In the genomic region with DNA sequence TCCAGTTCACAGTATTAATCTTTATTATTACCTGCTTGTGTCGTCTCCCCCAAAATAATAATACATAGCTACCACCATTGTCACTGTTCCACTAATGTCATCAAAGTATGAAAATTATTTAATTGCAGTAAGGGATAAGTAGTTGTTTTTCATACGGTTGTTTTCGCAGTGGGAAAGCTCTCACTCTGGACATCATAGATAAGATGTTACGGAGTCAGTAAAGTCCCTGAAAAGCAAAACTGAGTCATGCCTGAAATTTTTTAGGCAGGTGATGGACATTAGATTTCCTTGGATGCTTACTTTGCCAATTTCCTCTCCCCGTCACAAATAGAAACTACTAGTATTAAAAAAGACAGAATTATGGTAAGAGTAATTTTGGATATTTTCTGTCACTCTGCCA, we compare ENCODE assay signal across 2 cellular contexts.
TF ChIP-seq lines count a peak whose summit lies in the region.

No MANE protein-coding gene starts in this region.

TF ChIP-seq in GM23338, 12 proteins besides CTCF, POLR2A, EP300 and RAD21 (continued from another document):
- TF ChIP-seq, protein P1, sequence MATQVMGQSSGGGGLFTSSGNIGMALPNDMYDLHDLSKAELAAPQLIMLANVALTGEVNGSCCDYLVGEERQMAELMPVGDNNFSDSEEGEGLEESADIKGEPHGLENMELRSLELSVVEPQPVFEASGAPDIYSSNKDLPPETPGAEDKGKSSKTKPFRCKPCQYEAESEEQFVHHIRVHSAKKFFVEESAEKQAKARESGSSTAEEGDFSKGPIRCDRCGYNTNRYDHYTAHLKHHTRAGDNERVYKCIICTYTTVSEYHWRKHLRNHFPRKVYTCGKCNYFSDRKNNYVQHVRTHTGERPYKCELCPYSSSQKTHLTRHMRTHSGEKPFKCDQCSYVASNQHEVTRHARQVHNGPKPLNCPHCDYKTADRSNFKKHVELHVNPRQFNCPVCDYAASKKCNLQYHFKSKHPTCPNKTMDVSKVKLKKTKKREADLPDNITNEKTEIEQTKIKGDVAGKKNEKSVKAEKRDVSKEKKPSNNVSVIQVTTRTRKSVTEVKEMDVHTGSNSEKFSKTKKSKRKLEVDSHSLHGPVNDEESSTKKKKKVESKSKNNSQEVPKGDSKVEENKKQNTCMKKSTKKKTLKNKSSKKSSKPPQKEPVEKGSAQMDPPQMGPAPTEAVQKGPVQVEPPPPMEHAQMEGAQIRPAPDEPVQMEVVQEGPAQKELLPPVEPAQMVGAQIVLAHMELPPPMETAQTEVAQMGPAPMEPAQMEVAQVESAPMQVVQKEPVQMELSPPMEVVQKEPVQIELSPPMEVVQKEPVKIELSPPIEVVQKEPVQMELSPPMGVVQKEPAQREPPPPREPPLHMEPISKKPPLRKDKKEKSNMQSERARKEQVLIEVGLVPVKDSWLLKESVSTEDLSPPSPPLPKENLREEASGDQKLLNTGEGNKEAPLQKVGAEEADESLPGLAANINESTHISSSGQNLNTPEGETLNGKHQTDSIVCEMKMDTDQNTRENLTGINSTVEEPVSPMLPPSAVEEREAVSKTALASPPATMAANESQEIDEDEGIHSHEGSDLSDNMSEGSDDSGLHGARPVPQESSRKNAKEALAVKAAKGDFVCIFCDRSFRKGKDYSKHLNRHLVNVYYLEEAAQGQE (IDR thresholded peaks at IDR 0.05; ENCODE audit: unreplicated experiment), result no peak
TF ChIP-seq in GM23338: peak in this region for 0.

TF ChIP-seq in K562, 482 proteins besides CTCF, POLR2A, EP300 and RAD21 (continued from another document and continues in another):
- TF ChIP-seq HDAC3 (IDR thresholded peaks at IDR 0.05; ENCODE audit: borderline replicate concordance, partially characterized antibody) (no peak), RCOR1 (IDR thresholded peaks at IDR 0.05; ENCODE audit: borderline replicate concordance in 1 of 2, low read depth in 2 of 2, low read length in 2 of 2) (peak in 1 of 2 experiments; percentile 54; a peak in 1 of 4 replicates), CBFA2T3 (IDR thresholded peaks at IDR 0.05) (peak; percentile 79), KDM1A (IDR thresholded peaks at IDR 0.05) (no peak), PHB (CRISPR knock-in tag; IDR thresholded peaks at IDR 0.05) (no peak), E2F8 (IDR thresholded peaks at IDR 0.05; ENCODE audit: low read depth, partially characterized antibody) (no peak), HDAC6 (IDR thresholded peaks at IDR 0.05; ENCODE audit: low read depth, low read length) (no peak), NR4A1 (CRISPR knock-in tag; IDR thresholded peaks at IDR 0.05) (no peak), NR4A1 (tag; IDR thresholded peaks at IDR 0.05) (no peak), ILF3 (IDR thresholded peaks at IDR 0.05; ENCODE audit: borderline replicate concordance) (no peak), ZNF76 (CRISPR knock-in tag; IDR thresholded peaks at IDR 0.05; ENCODE audit: borderline replicate concordance) (no peak), ZC3H4 (CRISPR knock-in tag; IDR thresholded peaks at IDR 0.05; ENCODE audit: borderline replicate concordance) (no peak), U2AF2 (optimal IDR thresholded peaks at IDR 0.05; ENCODE audit: low read depth, low read length) (no peak), ZFP36 (IDR thresholded peaks at IDR 0.05; ENCODE audit: low read depth, low read length, partially characterized antibody) (no peak), CEBPZ (IDR thresholded peaks at IDR 0.05; ENCODE audit: borderline replicate concordance, low read depth, low read length) (no peak), HINFP (tag; conservative IDR thresholded peaks at IDR 0.05; ENCODE audit: low read depth) (no peak), CAMTA2 (CRISPR knock-in tag; conservative IDR thresholded peaks at IDR 0.05) (no peak), CREB1 (IDR thresholded peaks at IDR 0.05) (no peak), CREB1 (CRISPR knock-in tag; IDR thresholded peaks at IDR 0.05) (no peak), ZKSCAN3 (CRISPR knock-in tag; IDR thresholded peaks at IDR 0.05) (no peak), ZFPM2 (CRISPR knock-in tag; IDR thresholded peaks at IDR 0.05) (no peak), SMARCB1 (IDR thresholded peaks at IDR 0.05; ENCODE audit: insufficient read length, low read depth) (no peak), ZNF239 (CRISPR knock-in tag; IDR thresholded peaks at IDR 0.05) (no peak), CHD1 (IDR thresholded peaks at IDR 0.05; ENCODE audit: low read length) (no peak), HDAC2 (IDR thresholded peaks at IDR 0.05) (no peak), ZNF324 (CRISPR knock-in tag; IDR thresholded peaks at IDR 0.05) (no peak), MYBL2 (IDR thresholded peaks at IDR 0.05; ENCODE audit: low read depth) (no peak), MYBL2 (CRISPR knock-in tag; IDR thresholded peaks at IDR 0.05; ENCODE audit: borderline replicate concordance) (no peak)
- TF ChIP-seq, protein P2, sequence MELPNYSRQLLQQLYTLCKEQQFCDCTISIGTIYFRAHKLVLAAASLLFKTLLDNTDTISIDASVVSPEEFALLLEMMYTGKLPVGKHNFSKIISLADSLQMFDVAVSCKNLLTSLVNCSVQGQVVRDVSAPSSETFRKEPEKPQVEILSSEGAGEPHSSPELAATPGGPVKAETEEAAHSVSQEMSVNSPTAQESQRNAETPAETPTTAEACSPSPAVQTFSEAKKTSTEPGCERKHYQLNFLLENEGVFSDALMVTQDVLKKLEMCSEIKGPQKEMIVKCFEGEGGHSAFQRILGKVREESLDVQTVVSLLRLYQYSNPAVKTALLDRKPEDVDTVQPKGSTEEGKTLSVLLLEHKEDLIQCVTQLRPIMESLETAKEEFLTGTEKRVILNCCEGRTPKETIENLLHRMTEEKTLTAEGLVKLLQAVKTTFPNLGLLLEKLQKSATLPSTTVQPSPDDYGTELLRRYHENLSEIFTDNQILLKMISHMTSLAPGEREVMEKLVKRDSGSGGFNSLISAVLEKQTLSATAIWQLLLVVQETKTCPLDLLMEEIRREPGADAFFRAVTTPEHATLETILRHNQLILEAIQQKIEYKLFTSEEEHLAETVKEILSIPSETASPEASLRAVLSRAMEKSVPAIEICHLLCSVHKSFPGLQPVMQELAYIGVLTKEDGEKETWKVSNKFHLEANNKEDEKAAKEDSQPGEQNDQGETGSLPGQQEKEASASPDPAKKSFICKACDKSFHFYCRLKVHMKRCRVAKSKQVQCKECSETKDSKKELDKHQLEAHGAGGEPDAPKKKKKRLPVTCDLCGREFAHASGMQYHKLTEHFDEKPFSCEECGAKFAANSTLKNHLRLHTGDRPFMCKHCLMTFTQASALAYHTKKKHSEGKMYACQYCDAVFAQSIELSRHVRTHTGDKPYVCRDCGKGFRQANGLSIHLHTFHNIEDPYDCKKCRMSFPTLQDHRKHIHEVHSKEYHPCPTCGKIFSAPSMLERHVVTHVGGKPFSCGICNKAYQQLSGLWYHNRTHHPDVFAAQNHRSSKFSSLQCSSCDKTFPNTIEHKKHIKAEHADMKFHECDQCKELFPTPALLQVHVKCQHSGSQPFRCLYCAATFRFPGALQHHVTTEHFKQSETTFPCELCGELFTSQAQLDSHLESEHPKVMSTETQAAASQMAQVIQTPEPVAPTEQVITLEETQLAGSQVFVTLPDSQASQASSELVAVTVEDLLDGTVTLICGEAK (IDR thresholded peaks at IDR 0.05), result no peak
- TF ChIP-seq, protein P2 (CRISPR knock-in tag; IDR thresholded peaks at IDR 0.05), result no peak
- TF ChIP-seq, protein P3, sequence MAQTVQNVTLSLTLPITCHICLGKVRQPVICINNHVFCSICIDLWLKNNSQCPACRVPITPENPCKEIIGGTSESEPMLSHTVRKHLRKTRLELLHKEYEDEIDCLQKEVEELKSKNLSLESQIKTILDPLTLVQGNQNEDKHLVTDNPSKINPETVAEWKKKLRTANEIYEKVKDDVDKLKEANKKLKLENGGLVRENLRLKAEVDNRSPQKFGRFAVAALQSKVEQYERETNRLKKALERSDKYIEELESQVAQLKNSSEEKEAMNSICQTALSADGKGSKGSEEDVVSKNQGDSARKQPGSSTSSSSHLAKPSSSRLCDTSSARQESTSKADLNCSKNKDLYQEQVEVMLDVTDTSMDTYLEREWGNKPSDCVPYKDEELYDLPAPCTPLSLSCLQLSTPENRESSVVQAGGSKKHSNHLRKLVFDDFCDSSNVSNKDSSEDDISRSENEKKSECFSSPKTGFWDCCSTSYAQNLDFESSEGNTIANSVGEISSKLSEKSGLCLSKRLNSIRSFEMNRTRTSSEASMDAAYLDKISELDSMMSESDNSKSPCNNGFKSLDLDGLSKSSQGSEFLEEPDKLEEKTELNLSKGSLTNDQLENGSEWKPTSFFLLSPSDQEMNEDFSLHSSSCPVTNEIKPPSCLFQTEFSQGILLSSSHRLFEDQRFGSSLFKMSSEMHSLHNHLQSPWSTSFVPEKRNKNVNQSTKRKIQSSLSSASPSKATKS (CRISPR knock-in tag; IDR thresholded peaks at IDR 0.05), result no peak
